Comparison of ENCODE assay signal across 1 cellular context in genomic region chr13:67469623-67470022, GRCh38.
"Had no signal": no experiment of that assay in that cellular context is flagged by ENCODE, and none has a peak within 500 bp of the region (broad histone marks: within the 10 kb centered on the region; RNA-seq: fewer than 3 reads in every experiment).

No MANE protein-coding gene starts in this region.

- H3K36me3 ChIP-seq: MG63 had no signal

- H3K9me3 ChIP-seq: MG63 had no signal

- H3K4me3 ChIP-seq: MG63 had no signal
